8 cellular contexts compared by ENCODE assay signal in the genomic region with DNA sequence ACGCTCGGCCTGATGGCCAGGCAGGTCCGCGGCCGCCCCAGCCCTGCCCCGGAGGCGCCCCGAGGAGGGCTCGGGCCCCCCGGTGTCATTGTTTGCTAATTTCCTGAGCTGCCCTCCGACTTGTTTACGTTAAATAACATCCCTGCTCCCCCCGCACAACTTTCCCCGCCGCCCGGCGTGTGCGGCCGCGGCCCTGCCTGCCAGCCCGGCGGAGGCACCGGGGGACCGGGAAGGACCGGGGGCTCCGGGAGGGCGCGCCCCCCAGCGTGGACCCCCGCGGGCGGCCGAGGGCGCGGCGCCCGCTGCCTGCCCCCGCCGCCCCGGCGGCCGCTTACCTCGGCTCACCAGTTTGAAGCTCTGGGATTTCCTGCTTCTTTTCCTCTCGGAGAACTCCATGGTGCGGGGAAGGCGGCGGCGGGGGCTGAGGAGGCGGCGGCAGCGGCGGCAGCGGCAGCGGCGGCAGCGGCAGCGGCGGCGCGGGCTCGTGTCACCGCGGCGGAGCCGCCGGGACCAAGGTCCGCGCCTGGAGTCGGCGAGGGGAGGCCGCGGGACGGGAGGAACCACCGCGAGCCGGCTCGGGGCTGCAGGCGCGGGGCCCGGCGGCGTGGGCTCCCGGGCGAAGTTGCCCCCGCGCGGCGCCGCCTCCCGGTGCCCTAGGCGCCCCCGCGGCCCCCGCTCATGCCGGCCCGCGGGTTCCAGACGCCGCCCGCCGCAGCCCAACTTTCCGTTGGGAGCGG. TPM values are rescaled to one million over a fixed set of nuclear protein-coding genes. Genes with fewer than 3 reads are reported as not detected.
DNase-seq lines count a peak whose midpoint lies in the region; ATAC-seq and TF ChIP-seq lines count a peak whose summit lies in the region.

No MANE protein-coding gene starts in this region.

- ATAC-seq in activated T-helper 17 cell treated with anti-CD3 and anti-CD28 coated beads, Interleukin-2, amount 50 U/mL, for 72 hours (replicated peaks), result no peak
- ATAC-seq in gastrocnemius medialis (peak; percentile 63 to 68), GM18505 (IDR thresholded peaks at IDR 0.05; ENCODE audit: unreplicated experiment) (no peak), GM19023 (IDR thresholded peaks at IDR 0.05; ENCODE audit: unreplicated experiment) (no peak)

- DNase-seq in activated CD4-positive, alpha-beta memory T cell treated with anti-CD3 and anti-CD28 coated beads for 36 hours, result no peak
- no peak for DNase-seq in activated CD4-positive, alpha-beta memory T cell treated with anti-CD3 and anti-CD28 coated beads, Interleukin-2, amount 10 ng/mL, durations not matched to agents 7 days and 5 days
- DNase-seq in hepatic stellate cell (ENCODE audit: low spot score) (peak; percentile 24), gastrocnemius medialis (no peak), NCI-H1436 (lab: John Stamatoyannopoulos, UW) (no peak)

- H3K4me3 ChIP-seq in gastrocnemius medialis, result peak overlapping the region; percentile 58 to 76 (median 68)

- TF ChIP-seq POLR2A in gastrocnemius medialis (IDR thresholded peaks at IDR 0.05) (no peak), GM18505 (IDR thresholded peaks at IDR 0.05; ENCODE audit: borderline replicate concordance, extremely low read depth, insufficient read depth, insufficient read length) (no peak)

- H3K27me3 ChIP-seq in gastrocnemius medialis, result no peaks in the 10 kb centered on the region

- in situ Hi-C loops in gastrocnemius medialis (cut with MboI; ENCODE audit: low sequenced_read_pairs in 4 of 4), result loop anchor here in 1 of 4 donors (25.0 kb wide), 1 partner anchor 166 kb away; no protein-coding TSS in a partner anchor

- no peaks in the 10 kb centered on the region for H3K9me3 Mint-ChIP-seq in activated CD4-positive, alpha-beta memory T cell treated with anti-CD3 and anti-CD28 coated beads for 36 hours
- H3K9me3 Mint-ChIP-seq in activated CD4-positive, alpha-beta memory T cell treated with anti-CD3 and anti-CD28 coated beads, Interleukin-2, amount 10 ng/mL, durations not matched to agents 7 days and 5 days, result no peaks in the 10 kb centered on the region
- no peaks in the 10 kb centered on the region for H3K9me3 Mint-ChIP-seq in activated T-helper 17 cell treated with anti-CD3 and anti-CD28 coated beads, Interleukin-2, amount 50 U/mL, for 72 hours

- no peaks in the 10 kb centered on the region for H3K36me3 ChIP-seq in gastrocnemius medialis

- H3K4me1 Mint-ChIP-seq in activated CD4-positive, alpha-beta memory T cell treated with anti-CD3 and anti-CD28 coated beads for 36 hours (ENCODE audit: low read depth), result peaks cover 2% of the 10 kb centered on the region
- peaks cover 3% of the 10 kb centered on the region for H3K4me1 Mint-ChIP-seq in activated CD4-positive, alpha-beta memory T cell treated with anti-CD3 and anti-CD28 coated beads, Interleukin-2, amount 10 ng/mL, durations not matched to agents 7 days and 5 days
- peaks cover 4% of the 10 kb centered on the region for H3K4me1 Mint-ChIP-seq in activated T-helper 17 cell treated with anti-CD3 and anti-CD28 coated beads, Interleukin-2, amount 50 U/mL, for 72 hours

- peak overlapping the region; percentile 31 for H3K4me3 Mint-ChIP-seq in activated CD4-positive, alpha-beta memory T cell treated with anti-CD3 and anti-CD28 coated beads for 36 hours
- no peak overlapping the region for H3K4me3 Mint-ChIP-seq in activated CD4-positive, alpha-beta memory T cell treated with anti-CD3 and anti-CD28 coated beads, Interleukin-2, amount 10 ng/mL, durations not matched to agents 7 days and 5 days
- H3K4me3 Mint-ChIP-seq in activated T-helper 17 cell treated with anti-CD3 and anti-CD28 coated beads, Interleukin-2, amount 50 U/mL, for 72 hours, result peak overlapping the region; percentile 55

- H3K36me3 Mint-ChIP-seq in activated CD4-positive, alpha-beta memory T cell treated with anti-CD3 and anti-CD28 coated beads for 36 hours, result no peaks in the 10 kb centered on the region
- no peaks in the 10 kb centered on the region for H3K36me3 Mint-ChIP-seq in activated CD4-positive, alpha-beta memory T cell treated with anti-CD3 and anti-CD28 coated beads, Interleukin-2, amount 10 ng/mL, durations not matched to agents 7 days and 5 days (ENCODE audit: low read depth)
- H3K36me3 Mint-ChIP-seq in activated T-helper 17 cell treated with anti-CD3 and anti-CD28 coated beads, Interleukin-2, amount 50 U/mL, for 72 hours (ENCODE audit: low read depth), result peaks cover 7% of the 10 kb centered on the region

- intact Hi-C loops in activated CD4-positive, alpha-beta memory T cell treated with anti-CD3 and anti-CD28 coated beads for 36 hours (cut with micrococcal nuclease), result no loop called here
- intact Hi-C loops in gastrocnemius medialis (cut with DNase I; ENCODE audit: low total_unique reads), result loop anchor here (2.0 to 5.0 kb wide), 2 partner anchors 58 to 181 kb away; a partner anchor contains a TSS

- no peak for TF ChIP-seq CTCF in gastrocnemius medialis (IDR thresholded peaks at IDR 0.05 in 4 of 5, conservative IDR thresholded peaks at IDR 0.05 in 1 of 5)

- H3K4me1 ChIP-seq in gastrocnemius medialis, result peaks cover 13 to 15% of the 10 kb centered on the region in 2 donors

- peaks cover 54% of the 10 kb centered on the region for H3K27me3 Mint-ChIP-seq in activated CD4-positive, alpha-beta memory T cell treated with anti-CD3 and anti-CD28 coated beads for 36 hours
- peaks cover 66% of the 10 kb centered on the region for H3K27me3 Mint-ChIP-seq in activated CD4-positive, alpha-beta memory T cell treated with anti-CD3 and anti-CD28 coated beads, Interleukin-2, amount 10 ng/mL, durations not matched to agents 7 days and 5 days
- H3K27me3 Mint-ChIP-seq in activated T-helper 17 cell treated with anti-CD3 and anti-CD28 coated beads, Interleukin-2, amount 50 U/mL, for 72 hours, result peaks cover 50% of the 10 kb centered on the region

- no peaks in the 10 kb centered on the region for H3K9me3 ChIP-seq in gastrocnemius medialis

- POLR2A ChIA-PET in activated CD4-positive, alpha-beta memory T cell treated with anti-CD3 and anti-CD28 coated beads for 36 hours (lab: Charles Lee), result no interaction called here
- POLR2A ChIA-PET in activated CD4-positive, alpha-beta memory T cell treated with anti-CD3 and anti-CD28 coated beads, Interleukin-2, amount 10 ng/mL, durations not matched to agents 7 days and 5 days (lab: Charles Lee), result no interaction called here

- peak overlapping the region; percentile 63 to 81 (median 74) for H3K27ac ChIP-seq in gastrocnemius medialis

- no peak overlapping the region for H3K27ac Mint-ChIP-seq in activated CD4-positive, alpha-beta memory T cell treated with anti-CD3 and anti-CD28 coated beads for 36 hours
- H3K27ac Mint-ChIP-seq in activated CD4-positive, alpha-beta memory T cell treated with anti-CD3 and anti-CD28 coated beads, Interleukin-2, amount 10 ng/mL, durations not matched to agents 7 days and 5 days, result no peak overlapping the region
- no peak overlapping the region for H3K27ac Mint-ChIP-seq in activated T-helper 17 cell treated with anti-CD3 and anti-CD28 coated beads, Interleukin-2, amount 50 U/mL, for 72 hours

- CTCF ChIA-PET in activated CD4-positive, alpha-beta memory T cell treated with anti-CD3 and anti-CD28 coated beads for 36 hours (lab: Charles Lee), result interaction anchor here (1.8 kb wide), 1 partner anchor 9 kb away, joined by 4 read pairs; no protein-coding TSS in a partner anchor
- CTCF ChIA-PET in activated CD4-positive, alpha-beta memory T cell treated with anti-CD3 and anti-CD28 coated beads, Interleukin-2, amount 10 ng/mL, durations not matched to agents 7 days and 5 days (lab: Charles Lee), result interaction anchor here (0.5 kb wide), 1 partner anchor 94 kb away, joined by 3 read pairs; no protein-coding TSS in a partner anchor

RNA-seq across cellular contexts. Expression of a gene that starts 0.5 kb away (rescaled TPM):
- total RNA-seq in activated CD4-positive, alpha-beta memory T cell treated with anti-CD3 and anti-CD28 coated beads for 36 hours, result not detected
- total RNA-seq in activated CD4-positive, alpha-beta memory T cell treated with anti-CD3 and anti-CD28 coated beads, Interleukin-2, amount 10 ng/mL, durations not matched to agents 7 days and 5 days, result not detected
- not detected for total RNA-seq in activated T-helper 17 cell treated with anti-CD3 and anti-CD28 coated beads, Interleukin-2, amount 50 U/mL, for 72 hours
- 10 to 100 TPM; 23.6 to 35.5 (median 26.1) TPM for total RNA-seq in gastrocnemius medialis

RNA-seq across cellular contexts. Expression of a gene that starts 58.5 kb away (rescaled TPM):
- total RNA-seq in activated CD4-positive, alpha-beta memory T cell treated with anti-CD3 and anti-CD28 coated beads for 36 hours, result 10 to 100 TPM; 21.9 to 25.1 TPM
- total RNA-seq in activated CD4-positive, alpha-beta memory T cell treated with anti-CD3 and anti-CD28 coated beads, Interleukin-2, amount 10 ng/mL, durations not matched to agents 7 days and 5 days, result 10 to 100 TPM; 22.5 to 26.0 TPM
- 10 to 100 TPM; 18.5 to 22.5 TPM for total RNA-seq in activated T-helper 17 cell treated with anti-CD3 and anti-CD28 coated beads, Interleukin-2, amount 50 U/mL, for 72 hours
- 10 to 100 TPM; 21.3 to 35.4 (median 28.1) TPM for total RNA-seq in gastrocnemius medialis

Comparison
In these comparisons a context has a peak if more than half of its experiments do, and no peak if none do; other contexts are left out.
1. ATAC-seq: peak in gastrocnemius medialis (2 of 2); none in activated T-helper 17 cell treated with anti-CD3 and anti-CD28 coated beads, Interleukin-2, amount 50 U/mL, for 72 hours (single experiment), GM18505 (single experiment) and GM19023 (single experiment).
2. RNA of a gene that starts 0.5 kb away (total RNA-seq): 23.6 to 35.5 TPM in gastrocnemius medialis; not detected in activated CD4-positive, alpha-beta memory T cell treated with anti-CD3 and anti-CD28 coated beads for 36 hours, not detected in activated CD4-positive, alpha-beta memory T cell treated with anti-CD3 and anti-CD28 coated beads, Interleukin-2, amount 10 ng/mL, durations not matched to agents 7 days and 5 days and not detected in activated T-helper 17 cell treated with anti-CD3 and anti-CD28 coated beads, Interleukin-2, amount 50 U/mL, for 72 hours; every median in the first group is over 10 times any median in the second.